8 cellular contexts compared by ENCODE assay signal in genomic region chr10:74419491-74420466, GRCh38.
DNase-seq lines count a peak whose midpoint lies in the region; ATAC-seq and TF ChIP-seq lines count a peak whose summit lies in the region.

No MANE protein-coding gene starts in this region.

- H3K9me2 ChIP-seq in hepatocyte (replicated peaks; ENCODE audit: insufficient read depth), result no peaks in the 10 kb centered on the region

- no peaks in the 10 kb centered on the region for H3K27me3 ChIP-seq in hepatocyte

- H4K20me1 ChIP-seq in hepatocyte (ENCODE audit: insufficient read depth, poor library complexity, severe bottlenecking), result no peaks in the 10 kb centered on the region

- H3K79me2 ChIP-seq in hepatocyte, result no peaks in the 10 kb centered on the region

- no peak overlapping the region for H3K4me3 ChIP-seq in hepatocyte

- 72% methylated on average over 3 of the region's 3 CpGs for WGBS in hepatocyte (ENCODE audit: low lambda C conversion rate, missing lambda C conversion rate)

- no peaks in the 10 kb centered on the region for H3K9me3 ChIP-seq in hepatocyte (ENCODE audit: low read depth)

- peak; percentile 25 for TF ChIP-seq CTCF in hepatocyte (IDR thresholded peaks at IDR 0.05; ENCODE audit: poor library complexity)

- H3K36me3 ChIP-seq in hepatocyte (replicated peaks; ENCODE audit: insufficient read depth, low read depth), result no peaks in the 10 kb centered on the region

- H2AFZ ChIP-seq in hepatocyte, result no peak overlapping the region

- ATAC-seq in GM19397 (IDR thresholded peaks at IDR 0.05; ENCODE audit: unreplicated experiment) (no peak), HG02623 (IDR thresholded peaks at IDR 0.05; ENCODE audit: unreplicated experiment) (no peak)

- no peak overlapping the region for H3K27ac ChIP-seq in hepatocyte

- H3K4me2 ChIP-seq in hepatocyte, result no peak overlapping the region

- no peaks in the 10 kb centered on the region for H3K4me1 ChIP-seq in hepatocyte (ENCODE audit: insufficient read depth)

- peak; percentile 66 for DNase-seq in NOMO-1 treated with DMSO at 0.1 percent for 48 hours (lab: John Stamatoyannopoulos, UW; ENCODE audit: unreplicated experiment)
- DNase-seq in NOMO-1 treated with dmso at 0.1 percent for 144 hours (lab: John Stamatoyannopoulos, UW; ENCODE audit: unreplicated experiment), result no peak
- peak; percentile 72 for DNase-seq in NCI-H1694 (lab: John Stamatoyannopoulos, UW)
- peak; percentile 17 to 26 for DNase-seq in activated CD4-positive, alpha-beta T cell treated with anti-CD3 and anti-CD28 coated beads, Interleukin-2, amount 50 U/mL, for 48 hours
- no peak for DNase-seq in hepatocyte (ENCODE audit: low spot score)
- DNase-seq in stimulated activated naive CD4-positive, alpha-beta T cell (lab: John Stamatoyannopoulos, UW), result peak in 4 of 6 experiments; percentile 2 to 53 (median 32)

Comparison
In these comparisons a context has a peak if more than half of its experiments do, and no peak if none do; other contexts are left out.
1. DNase-seq: peak in NOMO-1 treated with DMSO at 0.1 percent for 48 hours (single experiment), NCI-H1694 (single experiment), activated CD4-positive, alpha-beta T cell treated with anti-CD3 and anti-CD28 coated beads, Interleukin-2, amount 50 U/mL, for 48 hours (2 of 2) and stimulated activated naive CD4-positive, alpha-beta T cell (4 of 6); none in NOMO-1 treated with dmso at 0.1 percent for 144 hours (single experiment) and hepatocyte (single experiment).